ENCODE assay signal across 11 cellular contexts in genomic region chr5:57277085-57277484, GRCh38.
DNase-seq lines count a peak whose midpoint lies in the region; ATAC-seq, FAIRE-seq and TF ChIP-seq lines count a peak whose summit lies in the region.
"Had no signal": no experiment of that assay in that cellular context is flagged by ENCODE, and none has a peak within 500 bp of the region (broad histone marks: within the 10 kb centered on the region; RNA-seq: fewer than 3 reads in every experiment).

No MANE protein-coding gene starts in this region.

- whole genome bisulfite sequencing in small intestine, 3 donors: 97 to 100% (median 97%) methylated on average over 1 of the region's 1 CpG

- H3K4me3 ChIP-seq in A673 (ENCODE audit: low read depth, low read length, poor library complexity, severe bottlenecking) (no peak overlapping the region), GM12865 (ENCODE audit: low read depth, low read length) (no peak overlapping the region), small intestine (ENCODE audit: low read depth in 1 of 2, low read length in 2 of 2) (no peak overlapping the region)

- H3K27ac ChIP-seq in A673 (ENCODE audit: low read depth, low read length, poor library complexity, severe bottlenecking) (no peak overlapping the region), small intestine (ENCODE audit: low read depth in 1 of 2, low read length in 1 of 2) (no peak overlapping the region)

- FAIRE-seq in small intestine (lab: Jason Lieb, UNC): no peak

- H3K4me1 ChIP-seq in A673 (ENCODE audit: insufficient read depth, low read length, poor library complexity, severe bottlenecking) (no peaks in the 10 kb centered on the region), small intestine (ENCODE audit: control insufficient read depth in 2 of 2, insufficient read depth in 1 of 2, low read depth in 1 of 2, low read length in 1 of 2) (no peaks in the 10 kb centered on the region)

- TF ChIP-seq CTCF in A673 (conservative IDR thresholded peaks at IDR 0.05; ENCODE audit: low read depth, low read length) (peak; percentile 51), GM12865 (IDR thresholded peaks at IDR 0.05; ENCODE audit: insufficient read depth, low read depth, low read length, missing control alignments) (peak; percentile 7)

- CTCF ChIA-PET in A673 (lab: Charles Lee): no interaction called here

- H3K36me3 ChIP-seq in A673 (ENCODE audit: insufficient read depth, low read length, poor library complexity, severe bottlenecking): no peaks in the 10 kb centered on the region
- no peaks in the 10 kb centered on the region for H3K36me3 ChIP-seq in small intestine (ENCODE audit: control insufficient read depth in 2 of 2, insufficient read depth in 2 of 2, low read length in 2 of 2)

- POLR2A ChIA-PET in A673 (lab: Charles Lee; ENCODE audit: low non-redundant PET): no interaction called here

- intact Hi-C loops in A673 (cut with micrococcal nuclease; ENCODE audit: unreplicated experiment): loop anchor here (2.0 kb wide), 1 partner anchor 376 kb away; no protein-coding TSS in a partner anchor
- intact Hi-C loops in head of caudate nucleus (cut with DNase I): no loop called here

- ATAC-seq in GM19395 (IDR thresholded peaks at IDR 0.05; ENCODE audit: unreplicated experiment): no peak
- ATAC-seq: T-cell had no signal

- no peaks in the 10 kb centered on the region for H3K27me3 ChIP-seq in A673 (replicated peaks; ENCODE audit: insufficient read depth, low read depth, low read length, poor library complexity)
- H3K27me3 ChIP-seq in small intestine (ENCODE audit: control insufficient read depth in 2 of 2, insufficient read depth in 2 of 2, low read length in 2 of 2): no peaks in the 10 kb centered on the region

- H3K9me3 ChIP-seq in A673 (ENCODE audit: low read depth, low read length, poor library complexity, severe bottlenecking): no peaks in the 10 kb centered on the region
- no peaks in the 10 kb centered on the region for H3K9me3 ChIP-seq in small intestine (ENCODE audit: control insufficient read depth, low read depth)

- DNase-seq in A673 (ENCODE audit: low spot score) (peak; percentile 40), GM12865 (ENCODE audit: low read depth) (peak; percentile 21), RKO (ENCODE audit: low spot score) (peak; percentile 42), fibroblast of peridontal ligament (ENCODE audit: extremely low read depth) (peak; percentile 61), small intestine (no peak), mucosa of gallbladder (ENCODE audit: low spot score) (no peak), head of caudate nucleus (no peak)
- DNase-seq: activated effector memory CD4-positive, alpha-beta T cell treated with anti-CD3 and anti-CD28 coated beads, Interleukin-2, amount 50 U/mL, for 16 hours; hypothalamus; T-cell had no signal

- BruUV-seq in A673 (replicated peaks; lab: Mats Ljungman, UMichigan): no TSS peak

Comparison
In these comparisons a context has a peak if more than half of its experiments do, and no peak if none do; other contexts are left out.
1. DNase-seq: peak in A673 (single experiment), GM12865 (single experiment), RKO (single experiment) and fibroblast of peridontal ligament (single experiment); none in small intestine (single experiment), mucosa of gallbladder (single experiment) and head of caudate nucleus (0 of 42).